In genomic region chr20:63587781-63588591, GRCh38 we compare ENCODE assay signal across 17 cellular contexts. TPM values are rescaled to one million over a fixed set of nuclear protein-coding genes. Genes with fewer than 3 reads are reported as not detected.
A peak's percentile ranks its signal among the peaks of the same experiment; 100 is the strongest.
DNase-seq lines count a peak whose midpoint lies in the region; ATAC-seq, FAIRE-seq and TF ChIP-seq lines count a peak whose summit lies in the region.
"Had no signal": no experiment of that assay in that cellular context is flagged by ENCODE, and none has a peak within 500 bp of the region (broad histone marks: within the 10 kb centered on the region; RNA-seq: fewer than 3 reads in every experiment).

No MANE protein-coding gene starts in this region.

- H2BK120ac ChIP-seq in H9 (ENCODE audit: low read depth, low read length, poor library complexity, severe bottlenecking), result no peak overlapping the region

- H3K18ac ChIP-seq in H9 (ENCODE audit: insufficient read length, low read depth, low read length), result no peak overlapping the region

- H4K5ac ChIP-seq in H9 (ENCODE audit: insufficient read length, low read depth, low read length), result no peak overlapping the region

- H2BK5ac ChIP-seq in H9 (ENCODE audit: insufficient read length, low read length), result no peak overlapping the region

- no peak for TF ChIP-seq RAD21 in HepG2 (CRISPR knock-in tag; IDR thresholded peaks at IDR 0.05)

- peaks cover 73% of the 10 kb centered on the region for H3K4me1 ChIP-seq in BLaER1
- H3K4me1 ChIP-seq in H9 (ENCODE audit: insufficient read depth, low read length), result no peaks in the 10 kb centered on the region
- peaks cover 25% of the 10 kb centered on the region for H3K4me1 ChIP-seq in HepG2 (ENCODE audit: insufficient read depth, low read length)
- no peaks in the 10 kb centered on the region for H3K4me1 ChIP-seq in psoas muscle
- H3K4me1 ChIP-seq: uterus had no signal

- peaks cover 0 to 27% (median 20%) of the 10 kb centered on the region in 3 experiments for H3K36me3 Mint-ChIP-seq in H9 (ENCODE audit: insufficient read depth in 1 of 3, low read depth in 3 of 3)

- H3K27me3 ChIP-seq in BLaER1, result no peaks in the 10 kb centered on the region; the same call in 1 of the 2 replicates
- no peaks in the 10 kb centered on the region for H3K27me3 ChIP-seq in H9 (ENCODE audit: insufficient read depth, low read length)
- H3K27me3 ChIP-seq in WERI-Rb-1 (ENCODE audit: insufficient read depth, low read depth, severe bottlenecking), result no peaks in the 10 kb centered on the region
- peaks cover 0 to 3% of the 10 kb centered on the region in 2 experiments; a peak in 2 of 5 replicates for H3K27me3 ChIP-seq in HepG2 (ENCODE audit: control insufficient read depth in 1 of 2, insufficient read depth in 2 of 2, low read length in 2 of 2)
- H3K27me3 ChIP-seq in psoas muscle (ENCODE audit: insufficient read depth in 3 of 3, low read length in 2 of 3), result no peaks in the 10 kb centered on the region
- H3K27me3 ChIP-seq: stomach, uterus had no signal

- H3K79me2 ChIP-seq in H9 (ENCODE audit: insufficient read depth, low read length), result no peaks in the 10 kb centered on the region
- H3K79me2 ChIP-seq in HepG2 (ENCODE audit: insufficient read depth, low read length), result no peaks in the 10 kb centered on the region

- no peak overlapping the region for H2AFZ ChIP-seq in H9 (ENCODE audit: low read length)
- H2AFZ ChIP-seq in HepG2 (ENCODE audit: low read length), result no peak overlapping the region

- no peak overlapping the region for H3K56ac ChIP-seq in H9 (ENCODE audit: insufficient read length, low read depth, low read length)

- H2AK5ac ChIP-seq in H9 (ENCODE audit: insufficient read length, low read length), result no peak overlapping the region

- H3K4ac ChIP-seq in H9 (ENCODE audit: low read depth, low read length), result no peak overlapping the region

- H2BK15ac ChIP-seq in H9 (ENCODE audit: low read depth, low read length), result no peak overlapping the region

- no peak overlapping the region for H4K8ac ChIP-seq in H9 (replicated peaks; ENCODE audit: insufficient read length, low read depth, low read length)

- DNase-seq in H9 (no peak), WERI-Rb-1 (peak; percentile 6), HepG2 (ENCODE audit: low spot score) (no peak), DMS79 (lab: John Stamatoyannopoulos, UW) (no peak), nucleus accumbens (lab: John Stamatoyannopoulos, UW) (no peak), psoas muscle (no peak), NCI-H2029 treated with DMSO at 0.1 percent for 48 hours (lab: John Stamatoyannopoulos, UW) (no peak)
- DNase-seq: activated CD8-positive, alpha-beta T cell treated with anti-CD3 and anti-CD28 coated beads, Interleukin-2, amount 10 ng/mL, durations not matched to agents 7 days and 5 days; DMS 273 treated with DMSO at 0.1 percent for 48 hours; immature natural killer cell; NCI-H1694 treated with DMSO at 0.1 percent for 48 hours; NCI-H446 treated with DMSO at 0.1 percent for 48 hours; stimulated activated CD4-positive, alpha-beta T cell treated with anti-CD3 and anti-CD28 coated beads, Interleukin-15, amount 100 ng/mL, for 24 hours; stomach; uterus had no signal

- H3K36me3 ChIP-seq in BLaER1 (peaks cover 41% of the 10 kb centered on the region), WERI-Rb-1 (peaks cover 34% of the 10 kb centered on the region), HepG2 (replicated peaks in 1 of 2; ENCODE audit: control insufficient read depth in 1 of 2, insufficient read depth in 2 of 2, low read length in 2 of 2) (peaks cover 15 to 18% of the 10 kb centered on the region in 2 experiments; a peak in 4 of 5 replicates), psoas muscle (ENCODE audit: insufficient read depth in 1 of 2, low read depth in 1 of 2) (peaks cover 4 to 38% of the 10 kb centered on the region in 2 donors)
- H3K36me3 ChIP-seq: uterus had no signal

- H3K27ac Mint-ChIP-seq in H9, result peak overlapping the region in 2 of 3 experiments; percentile 68 to 79; a peak in 3 of 7 replicates
- H3K27ac Mint-ChIP-seq: activated CD8-positive, alpha-beta T cell treated with anti-CD3 and anti-CD28 coated beads, Interleukin-2, amount 10 ng/mL, durations not matched to agents 7 days and 5 days; immature natural killer cell had no signal

- no peaks in the 10 kb centered on the region for H3K9me3 Mint-ChIP-seq in H9
- H3K9me3 Mint-ChIP-seq: immature natural killer cell had no signal

- H4K91ac ChIP-seq in H9 (ENCODE audit: insufficient read length, low read depth, low read length), result no peak overlapping the region

- no peaks in the 10 kb centered on the region for H3K23me2 ChIP-seq in H9 (ENCODE audit: insufficient read length, low read depth, low read length, poor library complexity, severe bottlenecking)

- peak overlapping the region; percentile 85 for H3K27ac ChIP-seq in BLaER1
- H3K27ac ChIP-seq in H9 (ENCODE audit: insufficient read length, low read depth, low read length), result no peak overlapping the region
- H3K27ac ChIP-seq in WERI-Rb-1, result no peak overlapping the region
- no peak overlapping the region for H3K27ac ChIP-seq in HepG2 (ENCODE audit: extremely low read length, insufficient read depth, low read length)
- H3K27ac ChIP-seq in psoas muscle, result no peak overlapping the region
- H3K27ac ChIP-seq: epithelial cell of prostate, stomach, uterus had no signal

- H3K23ac ChIP-seq in H9 (ENCODE audit: insufficient read length, low read depth, low read length), result no peak overlapping the region

- POLR2A ChIA-PET in HepG2 (lab: Yijun Ruan, JAX), result interaction anchor here (1.0 to 1.3 kb wide), 2 partner anchors 14 to 39 kb away, joined by 4 read pairs; partner anchors contain the start of genes GMEB2 and HELZ2

- no CpG with 5 or more reads among the region's 19 CpGs for WGBS in H9 (ENCODE audit: extremely low coverage, insufficient read length, low lambda C conversion rate)
- 73% methylated on average over 19 of the region's 19 CpGs for WGBS in HepG2 (ENCODE audit: low lambda C conversion rate)
- WGBS in psoas muscle, 3 donors, result 70 to 73% (median 70%) methylated on average over 19 of the region's 19 CpGs

- H4K20me1 ChIP-seq in BLaER1 (peaks cover 39% of the 10 kb centered on the region), H9 (ENCODE audit: control insufficient read depth, insufficient read depth, insufficient read length) (no peaks in the 10 kb centered on the region), HepG2 (ENCODE audit: insufficient read depth, low read length) (no peaks in the 10 kb centered on the region)

- no peak for TF ChIP-seq POLR2A in HepG2 (IDR thresholded peaks at IDR 0.05; ENCODE audit: insufficient read depth in 1 of 2, low read depth in 2 of 2, low read length in 2 of 2)

- H3K4me1 Mint-ChIP-seq in H9, result peaks cover 7 to 10% of the 10 kb centered on the region in 2 experiments
- H3K4me1 Mint-ChIP-seq: immature natural killer cell had no signal

- ATAC-seq in HepG2 (no peak), psoas muscle (no peak)
- ATAC-seq: activated CD8-positive, alpha-beta T cell treated with anti-CD3 and anti-CD28 coated beads, Interleukin-2, amount 10 ng/mL, durations not matched to agents 7 days and 5 days had no signal

- H2BK20ac ChIP-seq in H9 (ENCODE audit: low read depth, low read length, poor library complexity, severe bottlenecking), result no peak overlapping the region

- peak overlapping the region; percentile 34; the same call in 1 of the 2 replicates for H3K4me3 ChIP-seq in BLaER1
- H3K4me3 ChIP-seq in WERI-Rb-1 (ENCODE audit: low read depth, low read length), result no peak overlapping the region
- H3K4me3 ChIP-seq in HepG2 (replicated peaks in 1 of 3; ENCODE audit: insufficient read depth in 1 of 3, low read depth in 2 of 3, low read length in 3 of 3), result no peak overlapping the region
- H3K4me3 ChIP-seq in psoas muscle, result no peak overlapping the region
- H3K4me3 ChIP-seq: stomach, uterus had no signal

- no peaks in the 10 kb centered on the region for H3K9me3 ChIP-seq in BLaER1
- H3K9me3 ChIP-seq in H9 (ENCODE audit: control insufficient read depth, low read depth, low read length), result no peaks in the 10 kb centered on the region
- H3K9me3 ChIP-seq in WERI-Rb-1 (ENCODE audit: severe bottlenecking), result no peaks in the 10 kb centered on the region
- H3K9me3 ChIP-seq in HepG2 (ENCODE audit: low read length), result no peaks in the 10 kb centered on the region
- H3K9me3 ChIP-seq in psoas muscle, result no peaks in the 10 kb centered on the region
- H3K9me3 ChIP-seq: stomach, uterus had no signal

- intact Hi-C loops in HepG2 (cut with micrococcal nuclease; ENCODE audit: unreplicated experiment) (no loop called here), psoas muscle (cut with DNase I) (no loop called here)

- TF ChIP-seq EP300 in HepG2 (IDR thresholded peaks at IDR 0.05; ENCODE audit: low read depth in 2 of 2, low read length in 2 of 2) (no peak), HepG2 (CRISPR knock-in tag; IDR thresholded peaks at IDR 0.05; ENCODE audit: borderline replicate concordance) (no peak)

- no peak for TF ChIP-seq CTCF in H9 (conservative IDR thresholded peaks at IDR 0.05)
- TF ChIP-seq CTCF in WERI-Rb-1 (IDR thresholded peaks at IDR 0.05; ENCODE audit: low read depth, low read length), result no peak
- no peak for TF ChIP-seq CTCF in HepG2 (CRISPR knock-in tag; IDR thresholded peaks at IDR 0.05)
- TF ChIP-seq CTCF in psoas muscle (IDR thresholded peaks at IDR 0.05), result no peak

- peak; percentile 4 for FAIRE-seq in HepG2 (lab: Jason Lieb, UNC)

- H3K4me2 ChIP-seq in BLaER1 (peak overlapping the region; percentile 96), H9 (ENCODE audit: insufficient read depth, insufficient read length, low read length) (no peak overlapping the region), HepG2 (ENCODE audit: low read depth, low read length) (no peak overlapping the region)

- H3K79me1 ChIP-seq in H9 (ENCODE audit: insufficient read depth, low read depth, low read length, poor library complexity, severe bottlenecking), result no peaks in the 10 kb centered on the region

- peak overlapping the region; percentile 67 for H3K9ac ChIP-seq in BLaER1
- H3K9ac ChIP-seq in H9 (ENCODE audit: extremely low read depth, insufficient read length, low read length), result no peak overlapping the region
- no peak overlapping the region for H3K9ac ChIP-seq in HepG2 (ENCODE audit: insufficient read depth, low read depth, low read length)

- no peak overlapping the region for H2BK12ac ChIP-seq in H9 (ENCODE audit: insufficient read length, low read depth, low read length)

- peaks cover 2% of the 10 kb centered on the region; the same call in 1 of the 2 replicates for H3K27me3 Mint-ChIP-seq in H9 (ENCODE audit: low read depth)

- TSS peak; percentile 52 for BruUV-seq in HepG2 (replicated peaks; lab: Mats Ljungman, UMichigan)

- in situ Hi-C loops in HepG2 (cut with HindIII; ENCODE audit: extremely low pct_ligation_motif_present, low pct_unique_long_range_greater_than_20kb), result no loop called here

- no peak overlapping the region for H3K4me3 Mint-ChIP-seq in H9
- H3K4me3 Mint-ChIP-seq: activated CD8-positive, alpha-beta T cell treated with anti-CD3 and anti-CD28 coated beads, Interleukin-2, amount 10 ng/mL, durations not matched to agents 7 days and 5 days; immature natural killer cell had no signal

- H3K14ac ChIP-seq in H9 (ENCODE audit: insufficient read depth, low read length), result no peak overlapping the region

- H3T11ph ChIP-seq in H9 (ENCODE audit: low read length), result no peak overlapping the region

- CTCF ChIA-PET in HepG2 (lab: Yijun Ruan, JAX; ENCODE audit: low intra/inter-chr PET ratio, low total read pairs), result no interaction called here

RNA-seq across cellular contexts. Expression of gene HELZ2, which starts 13.9 kb away (rescaled TPM):
- total RNA-seq in H9 (2021) (27.9 and 29.3 TPM in 2 replicates), HepG2 (2016; rRNA removed; fragmentation: Illumina TruSeq; extraction: Trizol) (8.4 and 10.1 TPM in 2 replicates), psoas muscle (1 to 10 TPM; 3.5 to 8.0 (median 5.4) TPM)
- 1.7 and 2.1 TPM in 2 replicates for total RNA-seq in HepG2 (2016; cell fraction: cytosol; rRNA removed; fragmentation: Illumina TruSeq; extraction: Trizol; ENCODE audit: low read depth)
- total RNA-seq in HepG2 (2016; cell fraction: insoluble cytoplasmic fraction; rRNA removed; fragmentation: Illumina TruSeq; extraction: Trizol), result 6.8 and 10.0 TPM in 2 replicates
- total RNA-seq in HepG2 (2016; cell fraction: membrane; rRNA removed; fragmentation: Illumina TruSeq; extraction: Trizol), result 2.8 and 4.3 TPM in 2 replicates
- total RNA-seq in HepG2 (2016; cell fraction: nucleus; rRNA removed; fragmentation: Illumina TruSeq; extraction: Trizol), result 12.8 and 18.4 TPM in 2 replicates
- polyA plus RNA-seq in HepG2 (2011; rRNA removed) (9.6 and 16.1 TPM in 2 replicates), psoas muscle (1 to 10 TPM in 2 of 3 donors, under 1 TPM in 1; 0.82 to 3.1 (median 1.5) TPM)
- 4.5 and 6.0 TPM in 2 replicates for polyA plus RNA-seq in HepG2 (2011; cell fraction: cytosol; rRNA removed)
- 39.6 and 48.2 TPM in 2 replicates for polyA plus RNA-seq in HepG2 (2011; cell fraction: nucleus; rRNA removed)
- 12.3 and 14.4 TPM in 2 replicates for polyA plus RNA-seq in HepG2 (2012)
- polyA plus RNA-seq in HepG2 (2016; cell fraction: cytosol; fragmentation: Illumina TruSeq; extraction: Trizol; ENCODE audit: low read depth), result 0.26 and 0.46 TPM in 2 replicates
- polyA plus RNA-seq in HepG2 (2016; cell fraction: insoluble cytoplasmic fraction; fragmentation: Illumina TruSeq; extraction: Trizol; ENCODE audit: low read depth), result 5.2 and 6.9 TPM in 2 replicates
- polyA plus RNA-seq in HepG2 (2016; cell fraction: membrane; fragmentation: Illumina TruSeq; extraction: Trizol; ENCODE audit: low read depth), result 0.43 and 0.84 TPM in 2 replicates
- polyA plus RNA-seq in HepG2 (2016; cell fraction: nucleus; fragmentation: Illumina TruSeq; extraction: Trizol; ENCODE audit: insufficient read depth, low read depth), result 17.4 and 18.8 TPM in 2 replicates
- polyA minus RNA-seq in HepG2 (2011; rRNA and poly(A)+ RNA removed; ENCODE audit: low replicate concordance), result 33.2 and 74.9 TPM in 2 replicates
- 41.7 and 42.0 TPM in 2 replicates for polyA minus RNA-seq in HepG2 (2011; cell fraction: cytosol; rRNA and poly(A)+ RNA removed)
- polyA minus RNA-seq in HepG2 (2011; cell fraction: nucleus; rRNA and poly(A)+ RNA removed), result 35.3 and 47.0 TPM in 2 replicates

RNA-seq across cellular contexts. Expression of gene FNDC11, which starts 34.0 kb away (rescaled TPM):
- total RNA-seq in H9 (2021) (2.5 and 2.7 TPM in 2 replicates), HepG2 (2016; rRNA removed; fragmentation: Illumina TruSeq; extraction: Trizol) (not detected in 2 replicates), psoas muscle (under 1 TPM in 1 of 4 donors, not detected in 3; 0.14 TPM)
- total RNA-seq in HepG2 (2016; cell fraction: cytosol; rRNA removed; fragmentation: Illumina TruSeq; extraction: Trizol; ENCODE audit: low read depth), result not detected in 2 replicates
- total RNA-seq in HepG2 (2016; cell fraction: insoluble cytoplasmic fraction; rRNA removed; fragmentation: Illumina TruSeq; extraction: Trizol), result not detected in 2 replicates
- not detected in 2 replicates for total RNA-seq in HepG2 (2016; cell fraction: membrane; rRNA removed; fragmentation: Illumina TruSeq; extraction: Trizol)
- total RNA-seq in HepG2 (2016; cell fraction: nucleus; rRNA removed; fragmentation: Illumina TruSeq; extraction: Trizol), result not detected in 2 replicates
- polyA plus RNA-seq in HepG2 (2011; rRNA removed) (0.07 and 0.13 TPM in 2 replicates), psoas muscle (under 1 TPM in 2 of 3 donors, not detected in 1; 0.07 to 0.08 TPM)
- polyA plus RNA-seq in HepG2 (2011; cell fraction: cytosol; rRNA removed), result 0.19 and 0.23 TPM in 2 replicates
- 0.45 and 0.48 TPM in 2 replicates for polyA plus RNA-seq in HepG2 (2011; cell fraction: nucleus; rRNA removed)
- 0.05 TPM in 1 of 2 replicates, not detected in the other for polyA plus RNA-seq in HepG2 (2012)
- polyA plus RNA-seq in HepG2 (2016; cell fraction: cytosol; fragmentation: Illumina TruSeq; extraction: Trizol; ENCODE audit: low read depth), result not detected in 2 replicates
- not detected in 2 replicates for polyA plus RNA-seq in HepG2 (2016; cell fraction: insoluble cytoplasmic fraction; fragmentation: Illumina TruSeq; extraction: Trizol; ENCODE audit: low read depth)
- polyA plus RNA-seq in HepG2 (2016; cell fraction: membrane; fragmentation: Illumina TruSeq; extraction: Trizol; ENCODE audit: low read depth), result not detected in 2 replicates
- polyA plus RNA-seq in HepG2 (2016; cell fraction: nucleus; fragmentation: Illumina TruSeq; extraction: Trizol; ENCODE audit: insufficient read depth, low read depth), result not detected in 2 replicates
- polyA minus RNA-seq in HepG2 (2011; rRNA and poly(A)+ RNA removed; ENCODE audit: low replicate concordance), result 0.10 and 0.84 TPM in 2 replicates
- polyA minus RNA-seq in HepG2 (2011; cell fraction: cytosol; rRNA and poly(A)+ RNA removed), result not detected in 2 replicates
- not detected in 2 replicates for polyA minus RNA-seq in HepG2 (2011; cell fraction: nucleus; rRNA and poly(A)+ RNA removed)
- polyA plus RNA-seq: immature natural killer cell had no signal

RNA-seq across cellular contexts. Expression of gene GMEB2, which starts 38.9 kb away (rescaled TPM):
- 14.3 and 14.8 TPM in 2 replicates for total RNA-seq in H9 (2021)
- 11.6 and 12.4 TPM in 2 replicates for total RNA-seq in HepG2 (2016; rRNA removed; fragmentation: Illumina TruSeq; extraction: Trizol)
- 2.2 and 2.3 TPM in 2 replicates for total RNA-seq in HepG2 (2016; cell fraction: cytosol; rRNA removed; fragmentation: Illumina TruSeq; extraction: Trizol; ENCODE audit: low read depth)
- total RNA-seq in HepG2 (2016; cell fraction: insoluble cytoplasmic fraction; rRNA removed; fragmentation: Illumina TruSeq; extraction: Trizol), result 9.6 and 12.4 TPM in 2 replicates
- 6.9 and 7.8 TPM in 2 replicates for total RNA-seq in HepG2 (2016; cell fraction: membrane; rRNA removed; fragmentation: Illumina TruSeq; extraction: Trizol)
- 7.8 and 10.3 TPM in 2 replicates for total RNA-seq in HepG2 (2016; cell fraction: nucleus; rRNA removed; fragmentation: Illumina TruSeq; extraction: Trizol)
- polyA plus RNA-seq in HepG2 (2011; rRNA removed), result 10.6 and 11.5 TPM in 2 replicates
- polyA plus RNA-seq in HepG2 (2011; cell fraction: cytosol; rRNA removed), result 8.5 and 9.9 TPM in 2 replicates
- polyA plus RNA-seq in HepG2 (2011; cell fraction: nucleus; rRNA removed), result 20.2 and 24.4 TPM in 2 replicates
- polyA plus RNA-seq in HepG2 (2012), result 6.9 and 8.7 TPM in 2 replicates
- polyA plus RNA-seq in HepG2 (2016; cell fraction: cytosol; fragmentation: Illumina TruSeq; extraction: Trizol; ENCODE audit: low read depth), result 1.5 TPM in 2 replicates
- polyA plus RNA-seq in HepG2 (2016; cell fraction: insoluble cytoplasmic fraction; fragmentation: Illumina TruSeq; extraction: Trizol; ENCODE audit: low read depth), result 9.6 and 12.8 TPM in 2 replicates
- polyA plus RNA-seq in HepG2 (2016; cell fraction: membrane; fragmentation: Illumina TruSeq; extraction: Trizol; ENCODE audit: low read depth), result 3.9 and 4.4 TPM in 2 replicates
- polyA plus RNA-seq in HepG2 (2016; cell fraction: nucleus; fragmentation: Illumina TruSeq; extraction: Trizol; ENCODE audit: insufficient read depth, low read depth), result 17.0 TPM in 2 replicates
- polyA minus RNA-seq in HepG2 (2011; rRNA and poly(A)+ RNA removed; ENCODE audit: low replicate concordance), result 9.4 and 15.1 TPM in 2 replicates
- 6.5 and 6.7 TPM in 2 replicates for polyA minus RNA-seq in HepG2 (2011; cell fraction: cytosol; rRNA and poly(A)+ RNA removed)
- polyA minus RNA-seq in HepG2 (2011; cell fraction: nucleus; rRNA and poly(A)+ RNA removed), result 5.6 and 6.2 TPM in 2 replicates
- total RNA-seq in psoas muscle, result 10 to 100 TPM in 1 of 4 donors, 1 to 10 TPM in 3; 5.4 to 10.1 (median 7.8) TPM
- 1 to 10 TPM; 6.9 to 8.7 (median 8.5) TPM for polyA plus RNA-seq in psoas muscle

RNA-seq across cellular contexts. Expression of gene SRMS, which starts 40.4 kb away (rescaled TPM):
- 0.70 and 0.79 TPM in 2 replicates for total RNA-seq in H9 (2021)
- total RNA-seq in HepG2 (2016; rRNA removed; fragmentation: Illumina TruSeq; extraction: Trizol), result not detected in 2 replicates
- total RNA-seq in HepG2 (2016; cell fraction: cytosol; rRNA removed; fragmentation: Illumina TruSeq; extraction: Trizol; ENCODE audit: low read depth), result not detected in 2 replicates
- not detected in 2 replicates for total RNA-seq in HepG2 (2016; cell fraction: insoluble cytoplasmic fraction; rRNA removed; fragmentation: Illumina TruSeq; extraction: Trizol)
- total RNA-seq in HepG2 (2016; cell fraction: membrane; rRNA removed; fragmentation: Illumina TruSeq; extraction: Trizol), result not detected in 2 replicates
- total RNA-seq in HepG2 (2016; cell fraction: nucleus; rRNA removed; fragmentation: Illumina TruSeq; extraction: Trizol), result not detected in 2 replicates
- polyA plus RNA-seq in HepG2 (2011; rRNA removed), result 0.09 TPM in 1 of 2 replicates, not detected in the other
- not detected in 2 replicates for polyA plus RNA-seq in HepG2 (2011; cell fraction: cytosol; rRNA removed)
- 0.10 and 0.37 TPM in 2 replicates for polyA plus RNA-seq in HepG2 (2011; cell fraction: nucleus; rRNA removed)
- polyA plus RNA-seq in HepG2 (2012), result 0.17 TPM in 1 of 2 replicates, not detected in the other
- not detected in 2 replicates for polyA plus RNA-seq in HepG2 (2016; cell fraction: cytosol; fragmentation: Illumina TruSeq; extraction: Trizol; ENCODE audit: low read depth)
- not detected in 2 replicates for polyA plus RNA-seq in HepG2 (2016; cell fraction: insoluble cytoplasmic fraction; fragmentation: Illumina TruSeq; extraction: Trizol; ENCODE audit: low read depth)
- polyA plus RNA-seq in HepG2 (2016; cell fraction: membrane; fragmentation: Illumina TruSeq; extraction: Trizol; ENCODE audit: low read depth), result not detected in 2 replicates
- not detected in 2 replicates for polyA plus RNA-seq in HepG2 (2016; cell fraction: nucleus; fragmentation: Illumina TruSeq; extraction: Trizol; ENCODE audit: insufficient read depth, low read depth)
- 0.28 TPM in 1 of 2 replicates, not detected in the other for polyA minus RNA-seq in HepG2 (2011; rRNA and poly(A)+ RNA removed; ENCODE audit: low replicate concordance)
- not detected in 2 replicates for polyA minus RNA-seq in HepG2 (2011; cell fraction: cytosol; rRNA and poly(A)+ RNA removed)
- not detected in 2 replicates for polyA minus RNA-seq in HepG2 (2011; cell fraction: nucleus; rRNA and poly(A)+ RNA removed)
- total RNA-seq in psoas muscle, result not detected
- polyA plus RNA-seq in psoas muscle, result not detected
- total RNA-seq: activated CD8-positive, alpha-beta T cell treated with anti-CD3 and anti-CD28 coated beads, Interleukin-2, amount 10 ng/mL, durations not matched to agents 7 days and 5 days; uterus had no signal
- polyA plus RNA-seq: immature natural killer cell had no signal

RNA-seq across cellular contexts. Expression of gene PTK6, which starts 50.8 kb away (rescaled TPM):
- total RNA-seq in H9 (2021), result 0.44 and 0.46 TPM in 2 replicates
- total RNA-seq in HepG2 (2016; rRNA removed; fragmentation: Illumina TruSeq; extraction: Trizol), result not detected in 2 replicates
- not detected in 2 replicates for total RNA-seq in HepG2 (2016; cell fraction: cytosol; rRNA removed; fragmentation: Illumina TruSeq; extraction: Trizol; ENCODE audit: low read depth)
- not detected in 2 replicates for total RNA-seq in HepG2 (2016; cell fraction: insoluble cytoplasmic fraction; rRNA removed; fragmentation: Illumina TruSeq; extraction: Trizol)
- not detected in 2 replicates for total RNA-seq in HepG2 (2016; cell fraction: membrane; rRNA removed; fragmentation: Illumina TruSeq; extraction: Trizol)
- not detected in 2 replicates for total RNA-seq in HepG2 (2016; cell fraction: nucleus; rRNA removed; fragmentation: Illumina TruSeq; extraction: Trizol)
- polyA plus RNA-seq in HepG2 (2011; rRNA removed), result 0.07 and 0.08 TPM in 2 replicates
- polyA plus RNA-seq in HepG2 (2011; cell fraction: cytosol; rRNA removed), result 0.05 and 0.08 TPM in 2 replicates
- 0.27 and 0.42 TPM in 2 replicates for polyA plus RNA-seq in HepG2 (2011; cell fraction: nucleus; rRNA removed)
- polyA plus RNA-seq in HepG2 (2012), result 0.09 and 0.11 TPM in 2 replicates
- not detected in 2 replicates for polyA plus RNA-seq in HepG2 (2016; cell fraction: cytosol; fragmentation: Illumina TruSeq; extraction: Trizol; ENCODE audit: low read depth)
- polyA plus RNA-seq in HepG2 (2016; cell fraction: insoluble cytoplasmic fraction; fragmentation: Illumina TruSeq; extraction: Trizol; ENCODE audit: low read depth), result not detected in 2 replicates
- polyA plus RNA-seq in HepG2 (2016; cell fraction: membrane; fragmentation: Illumina TruSeq; extraction: Trizol; ENCODE audit: low read depth), result not detected in 2 replicates
- not detected in 2 replicates for polyA plus RNA-seq in HepG2 (2016; cell fraction: nucleus; fragmentation: Illumina TruSeq; extraction: Trizol; ENCODE audit: insufficient read depth, low read depth)
- 0.18 and 9.4 TPM in 2 replicates for polyA minus RNA-seq in HepG2 (2011; rRNA and poly(A)+ RNA removed; ENCODE audit: low replicate concordance)
- polyA minus RNA-seq in HepG2 (2011; cell fraction: cytosol; rRNA and poly(A)+ RNA removed), result not detected in 2 replicates
- polyA minus RNA-seq in HepG2 (2011; cell fraction: nucleus; rRNA and poly(A)+ RNA removed), result 0.12 and 0.13 TPM in 2 replicates
- total RNA-seq in psoas muscle, result under 1 TPM in 1 of 4 donors, not detected in 3; 0.06 TPM
- under 1 TPM in 2 of 3 donors, not detected in 1; 0.04 TPM for polyA plus RNA-seq in psoas muscle
